In genomic region chr3:154120903-154121235, GRCh38 we compare ENCODE assay signal across 8 cellular contexts. TPM values are rescaled to one million over a fixed set of nuclear protein-coding genes. Genes with fewer than 3 reads are reported as not detected.
DNase-seq lines count a peak whose midpoint lies in the region; ATAC-seq and TF ChIP-seq lines count a peak whose summit lies in the region.

No MANE protein-coding gene starts in this region.

- peak overlapping the region; percentile 97 for H2AFZ ChIP-seq in KMS-11 (ENCODE audit: low read depth)
- peak overlapping the region; percentile 19 for H2AFZ ChIP-seq in neural cell (ENCODE audit: low read depth, low read length)

- WGBS in ectodermal cell, 2 experiments = 1% methylated on average over 19 of the region's 19 CpGs

- TF ChIP-seq CTCF in KMS-11 (conservative IDR thresholded peaks at IDR 0.05; ENCODE audit: low read depth, low read length) (no peak), neural cell (IDR thresholded peaks at IDR 0.05; ENCODE audit: poor library complexity, severe bottlenecking) (no peak)

- TF ChIP-seq EP300 in neural cell (conservative IDR thresholded peaks at IDR 0.05; ENCODE audit: poor library complexity, severe bottlenecking) = no peak

- H3K27me3 ChIP-seq in KMS-11 (ENCODE audit: insufficient read depth, low read depth) = no peaks in the 10 kb centered on the region
- H3K27me3 ChIP-seq in ectodermal cell (ENCODE audit: control insufficient read depth, insufficient read depth, low read length, poor library complexity, severe bottlenecking) = peaks cover 28% of the 10 kb centered on the region
- H3K27me3 ChIP-seq in neural cell (ENCODE audit: insufficient read depth, low read depth, low read length) = peaks cover 36% of the 10 kb centered on the region

- peaks cover 86% of the 10 kb centered on the region for H3K27me3 Mint-ChIP-seq in activated T-cell treated with anti-CD3 and anti-CD28 coated beads, Interleukin-2, amount 50 U/mL, for 24 hours

- H3K4me2 ChIP-seq in KMS-11 = peak overlapping the region; percentile 69
- H3K4me2 ChIP-seq in neural cell (ENCODE audit: low read length) = peak overlapping the region; percentile 6

- H3K4me1 Mint-ChIP-seq in activated T-cell treated with anti-CD3 and anti-CD28 coated beads, Interleukin-2, amount 50 U/mL, for 24 hours (ENCODE audit: low read depth) = peaks cover 26% of the 10 kb centered on the region

- H3K9me3 Mint-ChIP-seq in activated T-cell treated with anti-CD3 and anti-CD28 coated beads, Interleukin-2, amount 50 U/mL, for 24 hours = no peaks in the 10 kb centered on the region

- no peaks in the 10 kb centered on the region for H3F3A ChIP-seq in neural cell (ENCODE audit: insufficient read depth, low read length, poor library complexity, severe bottlenecking)

- no peaks in the 10 kb centered on the region for H3K36me3 Mint-ChIP-seq in activated T-cell treated with anti-CD3 and anti-CD28 coated beads, Interleukin-2, amount 50 U/mL, for 24 hours (ENCODE audit: low read depth)

- no peak for ATAC-seq in GM19452 (IDR thresholded peaks at IDR 0.05; ENCODE audit: unreplicated experiment)

- H3K79me2 ChIP-seq in KMS-11 (ENCODE audit: insufficient read depth, low read depth) (peaks cover 13% of the 10 kb centered on the region; the same call in 1 of the 2 replicates), neural cell (replicated peaks; ENCODE audit: insufficient read depth, low read length) (no peaks in the 10 kb centered on the region)

- H3K9me3 ChIP-seq in ectodermal cell (ENCODE audit: control insufficient read depth, low read length) = no peaks in the 10 kb centered on the region
- H3K9me3 ChIP-seq in neural cell (ENCODE audit: low read length) = no peaks in the 10 kb centered on the region

- TF ChIP-seq RAD21 in neural cell (conservative IDR thresholded peaks at IDR 0.05) = peak; percentile 51

- in situ Hi-C loops in G401 (cut with HindIII; ENCODE audit: low sequenced_read_pairs) = no loop called here

- H3K4me1 ChIP-seq in KMS-11 (ENCODE audit: low read depth, poor library complexity, severe bottlenecking) = peaks cover 30% of the 10 kb centered on the region
- peaks cover 8% of the 10 kb centered on the region for H3K4me1 ChIP-seq in ectodermal cell (ENCODE audit: control insufficient read depth, insufficient read depth, low read length)

- H3K27ac ChIP-seq in KMS-11 (peak overlapping the region; percentile 2; the same call in 1 of the 2 replicates), ectodermal cell (ENCODE audit: insufficient read depth, low read depth, low read length, poor library complexity, severe bottlenecking) (no peak overlapping the region), neural cell (ENCODE audit: low read length) (no peak overlapping the region)

- H3K36me3 ChIP-seq in KMS-11 (ENCODE audit: insufficient read depth) = no peaks in the 10 kb centered on the region
- no peaks in the 10 kb centered on the region for H3K36me3 ChIP-seq in ectodermal cell (ENCODE audit: control insufficient read depth, insufficient read depth, low read length)
- H3K36me3 ChIP-seq in neural cell (ENCODE audit: insufficient read depth, low read length) = no peaks in the 10 kb centered on the region

- DNase-seq in activated T-cell treated with anti-CD3 and anti-CD28 coated beads, Interleukin-2, amount 50 U/mL, for 24 hours = no peak
- no peak for DNase-seq in activated T-cell treated with anti-CD3 and anti-CD28 coated beads for 4 hours
- DNase-seq in COR-L47 (lab: John Stamatoyannopoulos, UW) = no peak
- no peak for DNase-seq in G401 (ENCODE audit: low spot score)

- H3K4me3 Mint-ChIP-seq in activated T-cell treated with anti-CD3 and anti-CD28 coated beads, Interleukin-2, amount 50 U/mL, for 24 hours = peak overlapping the region; percentile 75

- peak overlapping the region; percentile 54; the same call in 1 of the 2 replicates for H3K9ac ChIP-seq in KMS-11
- peak overlapping the region; percentile 37 for H3K9ac ChIP-seq in neural cell (ENCODE audit: low read length)

- no peak overlapping the region for H3K27ac Mint-ChIP-seq in activated T-cell treated with anti-CD3 and anti-CD28 coated beads, Interleukin-2, amount 50 U/mL, for 24 hours

- no peaks in the 10 kb centered on the region; the same call in 1 of the 2 replicates for H4K20me1 ChIP-seq in KMS-11 (ENCODE audit: insufficient read depth)
- no peaks in the 10 kb centered on the region for H4K20me1 ChIP-seq in neural cell (ENCODE audit: insufficient read depth)

- H3K4me3 ChIP-seq in KMS-11 (IDR thresholded peaks at IDR 0.05; ENCODE audit: insufficient read depth, low read depth, low read length) (no peak overlapping the region), ectodermal cell (ENCODE audit: insufficient read depth, low read depth, low read length) (peak overlapping the region; percentile 83), neural cell (ENCODE audit: low read length) (peak overlapping the region; percentile 84)

- no peaks in the 10 kb centered on the region for H3K9me2 ChIP-seq in neural cell (ENCODE audit: insufficient read depth, low read length)

TF ChIP-seq in neural cell, 6 proteins besides CTCF, POLR2A, EP300 and RAD21:
- TF ChIP-seq SMC3 (conservative IDR thresholded peaks at IDR 0.05; ENCODE audit: poor library complexity) = peak; percentile 31
- TF ChIP-seq POLR2AphosphoS5 (IDR thresholded peaks at IDR 0.05) = peak; percentile 32
- peak; percentile 43 for TF ChIP-seq TAF1 (IDR thresholded peaks at IDR 0.05; ENCODE audit: low read depth)
- no peak for TF ChIP-seq REST (IDR thresholded peaks at IDR 0.05; ENCODE audit: borderline replicate concordance)
- TF ChIP-seq EZH2 (IDR thresholded peaks at IDR 0.05; ENCODE audit: borderline replicate concordance, insufficient read depth, low read length, poor library complexity, severe bottlenecking) = no peak
- peak; percentile 39 for TF ChIP-seq MXI1 (conservative IDR thresholded peaks at IDR 0.05; ENCODE audit: poor library complexity, severe bottlenecking)

RNA-seq across cellular contexts. Expression of gene ARHGEF26, which starts 0.3 kb away (rescaled TPM):
- 12.3 TPM for polyA plus RNA-seq in ectodermal cell (2013, experiment 1 of 4)
- 15.3 TPM for polyA plus RNA-seq in ectodermal cell (2013, experiment 2 of 4)
- polyA plus RNA-seq in ectodermal cell (2013, experiment 3 of 4) = 10.5 TPM
- polyA plus RNA-seq in ectodermal cell (2013, experiment 4 of 4) = 11.2 TPM
- polyA plus RNA-seq in neural cell = 3.7 and 5.7 TPM in 2 replicates
- 3.0 and 3.7 TPM in 2 replicates for polyA minus RNA-seq in neural cell
- total RNA-seq in G401 (2014; rRNA removed; shearing (Covaris generic)) = 10.6 and 12.8 TPM in 2 replicates
